Comparison of ENCODE assay signal across 1 cellular context in the genomic region with DNA sequence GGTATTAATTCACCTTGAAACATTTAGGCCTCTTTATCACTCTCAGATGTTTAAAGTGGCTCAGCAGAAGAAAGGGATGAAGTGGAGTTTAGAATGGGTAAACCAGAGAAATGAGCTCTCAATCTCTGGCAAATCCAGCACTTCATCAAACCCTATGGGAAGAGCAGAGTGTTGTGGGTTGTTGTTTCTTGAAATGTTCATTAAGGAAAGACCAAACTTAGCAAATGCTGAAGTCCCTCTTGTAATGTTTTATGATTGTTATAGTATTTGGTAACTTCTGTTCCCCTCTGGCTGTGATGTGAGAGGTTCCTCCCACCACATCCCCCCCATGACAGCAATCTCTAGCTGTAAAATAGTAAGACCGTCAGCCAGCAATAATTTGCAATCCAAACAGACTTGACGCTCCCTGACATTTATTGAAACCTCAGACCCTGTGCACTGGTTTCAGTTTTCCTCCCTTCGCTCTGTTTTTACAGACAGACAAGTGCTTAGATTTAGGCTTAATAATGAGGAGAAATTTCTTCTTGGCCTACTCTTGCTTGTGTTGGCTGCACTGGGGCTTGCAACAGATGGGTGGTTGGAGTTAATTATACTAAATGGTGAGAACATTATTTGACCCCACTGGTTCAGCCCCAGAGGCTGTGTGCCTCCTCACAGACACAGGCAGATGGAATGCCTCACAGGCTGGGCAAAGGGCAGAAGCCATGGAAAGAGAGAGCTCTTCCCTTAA.
TF ChIP-seq lines count a peak whose summit lies in the region.

No MANE protein-coding gene starts in this region.

TF ChIP-seq in HEK293, 187 proteins besides CTCF, POLR2A, EP300 and RAD21 (continued from another document and continues in another):
- TF ChIP-seq, protein P1, sequence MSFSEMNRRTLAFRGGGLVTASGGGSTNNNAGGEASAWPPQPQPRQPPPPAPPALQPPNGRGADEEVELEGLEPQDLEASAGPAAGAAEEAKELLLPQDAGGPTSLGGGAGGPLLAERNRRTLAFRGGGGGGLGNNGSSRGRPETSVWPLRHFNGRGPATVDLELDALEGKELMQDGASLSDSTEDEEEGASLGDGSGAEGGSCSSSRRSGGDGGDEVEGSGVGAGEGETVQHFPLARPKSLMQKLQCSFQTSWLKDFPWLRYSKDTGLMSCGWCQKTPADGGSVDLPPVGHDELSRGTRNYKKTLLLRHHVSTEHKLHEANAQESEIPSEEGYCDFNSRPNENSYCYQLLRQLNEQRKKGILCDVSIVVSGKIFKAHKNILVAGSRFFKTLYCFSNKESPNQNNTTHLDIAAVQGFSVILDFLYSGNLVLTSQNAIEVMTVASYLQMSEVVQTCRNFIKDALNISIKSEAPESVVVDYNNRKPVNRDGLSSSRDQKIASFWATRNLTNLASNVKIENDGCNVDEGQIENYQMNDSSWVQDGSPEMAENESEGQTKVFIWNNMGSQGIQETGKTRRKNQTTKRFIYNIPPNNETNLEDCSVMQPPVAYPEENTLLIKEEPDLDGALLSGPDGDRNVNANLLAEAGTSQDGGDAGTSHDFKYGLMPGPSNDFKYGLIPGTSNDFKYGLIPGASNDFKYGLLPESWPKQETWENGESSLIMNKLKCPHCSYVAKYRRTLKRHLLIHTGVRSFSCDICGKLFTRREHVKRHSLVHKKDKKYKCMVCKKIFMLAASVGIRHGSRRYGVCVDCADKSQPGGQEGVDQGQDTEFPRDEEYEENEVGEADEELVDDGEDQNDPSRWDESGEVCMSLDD (tag by site-specific recombination; IDR thresholded peaks at IDR 0.05): no peak
- 0 out of 2 replicates have a peak, but pooled peaks have one; percentile 20 for TF ChIP-seq ZNF501 (tag by site-specific recombination; IDR thresholded peaks at IDR 0.05)
- no peak for TF ChIP-seq ZNF558 (tag by site-specific recombination; IDR thresholded peaks at IDR 0.05)
- no peak for TF ChIP-seq BCL11B (tag by site-specific recombination; IDR thresholded peaks at IDR 0.05; ENCODE audit: low read depth)
- no peak for TF ChIP-seq ZNF707 (tag by site-specific recombination; IDR thresholded peaks at IDR 0.05)
- TF ChIP-seq ZNF837 (tag by site-specific recombination; IDR thresholded peaks at IDR 0.05): no peak
- TF ChIP-seq, protein P2, sequence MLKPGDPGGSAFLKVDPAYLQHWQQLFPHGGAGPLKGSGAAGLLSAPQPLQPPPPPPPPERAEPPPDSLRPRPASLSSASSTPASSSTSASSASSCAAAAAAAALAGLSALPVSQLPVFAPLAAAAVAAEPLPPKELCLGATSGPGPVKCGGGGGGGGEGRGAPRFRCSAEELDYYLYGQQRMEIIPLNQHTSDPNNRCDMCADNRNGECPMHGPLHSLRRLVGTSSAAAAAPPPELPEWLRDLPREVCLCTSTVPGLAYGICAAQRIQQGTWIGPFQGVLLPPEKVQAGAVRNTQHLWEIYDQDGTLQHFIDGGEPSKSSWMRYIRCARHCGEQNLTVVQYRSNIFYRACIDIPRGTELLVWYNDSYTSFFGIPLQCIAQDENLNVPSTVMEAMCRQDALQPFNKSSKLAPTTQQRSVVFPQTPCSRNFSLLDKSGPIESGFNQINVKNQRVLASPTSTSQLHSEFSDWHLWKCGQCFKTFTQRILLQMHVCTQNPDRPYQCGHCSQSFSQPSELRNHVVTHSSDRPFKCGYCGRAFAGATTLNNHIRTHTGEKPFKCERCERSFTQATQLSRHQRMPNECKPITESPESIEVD (tag by site-specific recombination; IDR thresholded peaks at IDR 0.05): peak; percentile 95
- TF ChIP-seq, protein P3, sequence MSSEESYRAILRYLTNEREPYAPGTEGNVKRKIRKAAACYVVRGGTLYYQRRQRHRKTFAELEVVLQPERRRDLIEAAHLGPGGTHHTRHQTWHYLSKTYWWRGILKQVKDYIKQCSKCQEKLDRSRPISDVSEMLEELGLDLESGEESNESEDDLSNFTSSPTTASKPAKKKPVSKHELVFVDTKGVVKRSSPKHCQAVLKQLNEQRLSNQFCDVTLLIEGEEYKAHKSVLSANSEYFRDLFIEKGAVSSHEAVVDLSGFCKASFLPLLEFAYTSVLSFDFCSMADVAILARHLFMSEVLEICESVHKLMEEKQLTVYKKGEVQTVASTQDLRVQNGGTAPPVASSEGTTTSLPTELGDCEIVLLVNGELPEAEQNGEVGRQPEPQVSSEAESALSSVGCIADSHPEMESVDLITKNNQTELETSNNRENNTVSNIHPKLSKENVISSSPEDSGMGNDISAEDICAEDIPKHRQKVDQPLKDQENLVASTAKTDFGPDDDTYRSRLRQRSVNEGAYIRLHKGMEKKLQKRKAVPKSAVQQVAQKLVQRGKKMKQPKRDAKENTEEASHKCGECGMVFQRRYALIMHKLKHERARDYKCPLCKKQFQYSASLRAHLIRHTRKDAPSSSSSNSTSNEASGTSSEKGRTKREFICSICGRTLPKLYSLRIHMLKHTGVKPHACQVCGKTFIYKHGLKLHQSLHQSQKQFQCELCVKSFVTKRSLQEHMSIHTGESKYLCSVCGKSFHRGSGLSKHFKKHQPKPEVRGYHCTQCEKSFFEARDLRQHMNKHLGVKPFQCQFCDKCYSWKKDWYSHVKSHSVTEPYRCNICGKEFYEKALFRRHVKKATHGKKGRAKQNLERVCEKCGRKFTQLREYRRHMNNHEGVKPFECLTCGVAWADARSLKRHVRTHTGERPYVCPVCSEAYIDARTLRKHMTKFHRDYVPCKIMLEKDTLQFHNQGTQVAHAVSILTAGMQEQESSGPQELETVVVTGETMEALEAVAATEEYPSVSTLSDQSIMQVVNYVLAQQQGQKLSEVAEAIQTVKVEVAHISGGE (tag by site-specific recombination; conservative IDR thresholded peaks at IDR 0.05; ENCODE audit: low read depth): no peak
- TF ChIP-seq, protein P4, sequence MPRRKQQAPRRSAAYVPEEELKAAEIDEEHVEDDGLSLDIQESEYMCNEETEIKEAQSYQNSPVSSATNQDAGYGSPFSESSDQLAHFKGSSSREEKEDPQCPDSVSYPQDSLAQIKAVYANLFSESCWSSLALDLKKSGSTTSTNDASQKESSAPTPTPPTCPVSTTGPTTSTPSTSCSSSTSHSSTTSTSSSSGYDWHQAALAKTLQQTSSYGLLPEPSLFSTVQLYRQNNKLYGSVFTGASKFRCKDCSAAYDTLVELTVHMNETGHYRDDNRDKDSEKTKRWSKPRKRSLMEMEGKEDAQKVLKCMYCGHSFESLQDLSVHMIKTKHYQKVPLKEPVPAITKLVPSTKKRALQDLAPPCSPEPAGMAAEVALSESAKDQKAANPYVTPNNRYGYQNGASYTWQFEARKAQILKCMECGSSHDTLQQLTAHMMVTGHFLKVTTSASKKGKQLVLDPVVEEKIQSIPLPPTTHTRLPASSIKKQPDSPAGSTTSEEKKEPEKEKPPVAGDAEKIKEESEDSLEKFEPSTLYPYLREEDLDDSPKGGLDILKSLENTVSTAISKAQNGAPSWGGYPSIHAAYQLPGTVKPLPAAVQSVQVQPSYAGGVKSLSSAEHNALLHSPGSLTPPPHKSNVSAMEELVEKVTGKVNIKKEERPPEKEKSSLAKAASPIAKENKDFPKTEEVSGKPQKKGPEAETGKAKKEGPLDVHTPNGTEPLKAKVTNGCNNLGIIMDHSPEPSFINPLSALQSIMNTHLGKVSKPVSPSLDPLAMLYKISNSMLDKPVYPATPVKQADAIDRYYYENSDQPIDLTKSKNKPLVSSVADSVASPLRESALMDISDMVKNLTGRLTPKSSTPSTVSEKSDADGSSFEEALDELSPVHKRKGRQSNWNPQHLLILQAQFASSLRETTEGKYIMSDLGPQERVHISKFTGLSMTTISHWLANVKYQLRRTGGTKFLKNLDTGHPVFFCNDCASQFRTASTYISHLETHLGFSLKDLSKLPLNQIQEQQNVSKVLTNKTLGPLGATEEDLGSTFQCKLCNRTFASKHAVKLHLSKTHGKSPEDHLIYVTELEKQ (tag by site-specific recombination; IDR thresholded peaks at IDR 0.05; ENCODE audit: borderline replicate concordance): peak; percentile 38; the same call in 1 of the 2 replicates
- TF ChIP-seq, protein P5, sequence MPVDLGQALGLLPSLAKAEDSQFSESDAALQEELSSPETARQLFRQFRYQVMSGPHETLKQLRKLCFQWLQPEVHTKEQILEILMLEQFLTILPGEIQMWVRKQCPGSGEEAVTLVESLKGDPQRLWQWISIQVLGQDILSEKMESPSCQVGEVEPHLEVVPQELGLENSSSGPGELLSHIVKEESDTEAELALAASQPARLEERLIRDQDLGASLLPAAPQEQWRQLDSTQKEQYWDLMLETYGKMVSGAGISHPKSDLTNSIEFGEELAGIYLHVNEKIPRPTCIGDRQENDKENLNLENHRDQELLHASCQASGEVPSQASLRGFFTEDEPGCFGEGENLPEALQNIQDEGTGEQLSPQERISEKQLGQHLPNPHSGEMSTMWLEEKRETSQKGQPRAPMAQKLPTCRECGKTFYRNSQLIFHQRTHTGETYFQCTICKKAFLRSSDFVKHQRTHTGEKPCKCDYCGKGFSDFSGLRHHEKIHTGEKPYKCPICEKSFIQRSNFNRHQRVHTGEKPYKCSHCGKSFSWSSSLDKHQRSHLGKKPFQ (tag by site-specific recombination; IDR thresholded peaks at IDR 0.05): peak; percentile 92
- TF ChIP-seq, protein P6, sequence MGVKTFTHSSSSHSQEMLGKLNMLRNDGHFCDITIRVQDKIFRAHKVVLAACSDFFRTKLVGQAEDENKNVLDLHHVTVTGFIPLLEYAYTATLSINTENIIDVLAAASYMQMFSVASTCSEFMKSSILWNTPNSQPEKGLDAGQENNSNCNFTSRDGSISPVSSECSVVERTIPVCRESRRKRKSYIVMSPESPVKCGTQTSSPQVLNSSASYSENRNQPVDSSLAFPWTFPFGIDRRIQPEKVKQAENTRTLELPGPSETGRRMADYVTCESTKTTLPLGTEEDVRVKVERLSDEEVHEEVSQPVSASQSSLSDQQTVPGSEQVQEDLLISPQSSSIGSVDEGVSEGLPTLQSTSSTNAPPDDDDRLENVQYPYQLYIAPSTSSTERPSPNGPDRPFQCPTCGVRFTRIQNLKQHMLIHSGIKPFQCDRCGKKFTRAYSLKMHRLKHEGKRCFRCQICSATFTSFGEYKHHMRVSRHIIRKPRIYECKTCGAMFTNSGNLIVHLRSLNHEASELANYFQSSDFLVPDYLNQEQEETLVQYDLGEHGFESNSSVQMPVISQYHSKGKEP (tag by site-specific recombination; IDR thresholded peaks at IDR 0.05): peak; percentile 87
- TF ChIP-seq TRIM28 (IDR thresholded peaks at IDR 0.05; ENCODE audit: borderline replicate concordance, low read length): peak; percentile 69
- TF ChIP-seq, protein P7, sequence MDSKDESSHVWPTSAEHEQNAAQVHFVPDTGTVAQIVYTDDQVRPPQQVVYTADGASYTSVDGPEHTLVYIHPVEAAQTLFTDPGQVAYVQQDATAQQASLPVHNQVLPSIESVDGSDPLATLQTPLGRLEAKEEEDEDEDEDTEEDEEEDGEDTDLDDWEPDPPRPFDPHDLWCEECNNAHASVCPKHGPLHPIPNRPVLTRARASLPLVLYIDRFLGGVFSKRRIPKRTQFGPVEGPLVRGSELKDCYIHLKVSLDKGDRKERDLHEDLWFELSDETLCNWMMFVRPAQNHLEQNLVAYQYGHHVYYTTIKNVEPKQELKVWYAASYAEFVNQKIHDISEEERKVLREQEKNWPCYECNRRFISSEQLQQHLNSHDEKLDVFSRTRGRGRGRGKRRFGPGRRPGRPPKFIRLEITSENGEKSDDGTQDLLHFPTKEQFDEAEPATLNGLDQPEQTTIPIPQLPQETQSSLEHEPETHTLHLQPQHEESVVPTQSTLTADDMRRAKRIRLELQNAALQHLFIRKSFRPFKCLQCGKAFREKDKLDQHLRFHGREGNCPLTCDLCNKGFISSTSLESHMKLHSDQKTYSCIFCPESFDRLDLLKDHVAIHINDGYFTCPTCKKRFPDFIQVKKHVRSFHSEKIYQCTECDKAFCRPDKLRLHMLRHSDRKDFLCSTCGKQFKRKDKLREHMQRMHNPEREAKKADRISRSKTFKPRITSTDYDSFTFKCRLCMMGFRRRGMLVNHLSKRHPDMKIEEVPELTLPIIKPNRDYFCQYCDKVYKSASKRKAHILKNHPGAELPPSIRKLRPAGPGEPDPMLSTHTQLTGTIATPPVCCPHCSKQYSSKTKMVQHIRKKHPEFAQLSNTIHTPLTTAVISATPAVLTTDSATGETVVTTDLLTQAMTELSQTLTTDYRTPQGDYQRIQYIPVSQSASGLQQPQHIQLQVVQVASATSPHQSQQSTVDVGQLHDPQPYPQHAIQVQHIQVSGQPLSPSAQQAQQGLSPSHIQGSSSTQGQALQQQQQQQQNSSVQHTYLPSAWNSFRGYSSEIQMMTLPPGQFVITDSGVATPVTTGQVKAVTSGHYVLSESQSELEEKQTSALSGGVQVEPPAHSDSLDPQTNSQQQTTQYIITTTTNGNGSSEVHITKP (tag by site-specific recombination; IDR thresholded peaks at IDR 0.05): peak; percentile 99
- no peak for TF ChIP-seq ZNF239 (tag by site-specific recombination; IDR thresholded peaks at IDR 0.05)
- TF ChIP-seq, protein P8, sequence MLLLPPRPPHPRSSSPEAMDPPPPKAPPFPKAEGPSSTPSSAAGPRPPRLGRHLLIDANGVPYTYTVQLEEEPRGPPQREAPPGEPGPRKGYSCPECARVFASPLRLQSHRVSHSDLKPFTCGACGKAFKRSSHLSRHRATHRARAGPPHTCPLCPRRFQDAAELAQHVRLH (tag by site-specific recombination; IDR thresholded peaks at IDR 0.05): peak; percentile 52; the same call in 1 of the 2 replicates
- TF ChIP-seq ZBTB1 (tag by site-specific recombination; IDR thresholded peaks at IDR 0.05): no peak
- TF ChIP-seq ZNF701 (tag by site-specific recombination; IDR thresholded peaks at IDR 0.05): no peak
- no peak for TF ChIP-seq ZNF560 (tag by site-specific recombination; IDR thresholded peaks at IDR 0.05; ENCODE audit: borderline replicate concordance)
- TF ChIP-seq TCF7L2 (IDR thresholded peaks at IDR 0.05; ENCODE audit: borderline replicate concordance, low read depth, low read length): peak; percentile 45; the same call in 1 of the 2 replicates
- TF ChIP-seq ZNF214 (tag by site-specific recombination; IDR thresholded peaks at IDR 0.05; ENCODE audit: borderline replicate concordance): no peak
- no peak for TF ChIP-seq ZNF600 (tag by site-specific recombination; IDR thresholded peaks at IDR 0.05)
- no peak for TF ChIP-seq ZNF335 (tag by site-specific recombination; conservative IDR thresholded peaks at IDR 0.05)
- TF ChIP-seq ZBTB20 (tag by site-specific recombination; IDR thresholded peaks at IDR 0.05): peak; percentile 48; the same call in 1 of the 2 replicates
